Comparison of ENCODE assay signal across 1 cellular context in the genomic region with DNA sequence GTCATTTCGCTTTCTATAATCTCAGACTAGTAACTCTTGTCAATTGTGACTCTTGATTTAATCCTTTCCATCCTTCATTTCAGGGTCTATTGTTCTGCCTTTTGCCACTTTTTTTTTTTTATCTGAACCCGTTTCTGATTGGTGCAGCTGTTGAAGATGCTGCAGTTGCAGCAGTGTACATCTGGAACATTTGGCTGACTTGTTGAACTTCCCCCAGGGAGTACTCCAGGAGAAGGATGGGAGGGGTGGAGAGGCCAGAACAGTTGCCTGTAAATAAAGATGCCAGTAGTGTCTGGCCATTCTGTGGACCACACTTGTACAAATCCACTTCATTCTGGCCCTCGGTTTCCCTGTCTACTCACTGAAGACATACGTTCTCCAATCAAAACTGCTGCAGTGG.
TF ChIP-seq lines count a peak whose summit lies in the region.

No MANE protein-coding gene starts in this region.

TF ChIP-seq in GM23338, 12 proteins besides CTCF, POLR2A, EP300 and RAD21 (continued from another document):
- TF ChIP-seq ZNF462 (CRISPR knock-in tag; IDR thresholded peaks at IDR 0.05): no peak
- no peak for TF ChIP-seq EZH2phosphoT487 (IDR thresholded peaks at IDR 0.05; ENCODE audit: unreplicated experiment)
- no peak for TF ChIP-seq POLR2AphosphoS5 (IDR thresholded peaks at IDR 0.05; ENCODE audit: low read depth)
- no peak for TF ChIP-seq EZH2 (IDR thresholded peaks at IDR 0.05; ENCODE audit: low read depth, unreplicated experiment)
TF ChIP-seq in GM23338: peak in this region for 0.
